In genomic region chr21:42568834-42569731, GRCh38 we compare ENCODE assay signal across 16 cellular contexts. TPM values are rescaled to one million over a fixed set of nuclear protein-coding genes. Genes with fewer than 3 reads are reported as not detected.
DNase-seq lines count a peak whose midpoint lies in the region; ATAC-seq and TF ChIP-seq lines count a peak whose summit lies in the region.
"Had no signal": no experiment of that assay in that cellular context is flagged by ENCODE, and none has a peak within 500 bp of the region (broad histone marks: within the 10 kb centered on the region; RNA-seq: fewer than 3 reads in every experiment).

No MANE protein-coding gene starts in this region.

- H3K27ac ChIP-seq in osteoblast (ENCODE audit: low read depth, low read length) (no peak overlapping the region), A673 (ENCODE audit: low read depth, low read length, poor library complexity, severe bottlenecking) (no peak overlapping the region)
- H3K27ac ChIP-seq: breast epithelium, parathyroid adenoma, thoracic aorta had no signal

- CTCF ChIA-PET in A673 (lab: Charles Lee): no interaction called here

- no TSS peak for BruUV-seq in A673 (replicated peaks; lab: Mats Ljungman, UMichigan)

- DNase-seq in NCI-H2196 (lab: John Stamatoyannopoulos, UW; ENCODE audit: unreplicated experiment): peak; percentile 10
- DNase-seq in NCI-H2196 treated with DMSO at 0.1 percent for 48 hours (lab: John Stamatoyannopoulos, UW; ENCODE audit: unreplicated experiment): no peak
- DNase-seq in DMS79 (lab: John Stamatoyannopoulos, UW): peak; percentile 60
- DNase-seq in RPMI8226: peak; percentile 45
- peak; percentile 62 for DNase-seq in osteoblast (ENCODE audit: insufficient read length, low spot score, missing footprints)
- no peak for DNase-seq in effector CD4-positive, alpha-beta T cell
- DNase-seq in A673 (ENCODE audit: low spot score): no peak
- DNase-seq: activated CD4-positive, alpha-beta T cell treated with anti-CD3 and anti-CD28 coated beads for 4 hours; activated gamma-delta T cell; foreskin melanocyte; immature natural killer cell; stimulated activated CD4-positive, alpha-beta T cell treated with anti-CD3 and anti-CD28 coated beads, Interleukin-12 subunit alpha, Interleukin-12 subunit beta, amount 100 ng/mL, for 4 hours had no signal

- POLR2A ChIA-PET in A673 (lab: Charles Lee; ENCODE audit: low non-redundant PET): no interaction called here

- H3K9me3 ChIP-seq in osteoblast (ENCODE audit: low read depth, low read length) (no peaks in the 10 kb centered on the region), A673 (ENCODE audit: low read depth, low read length, poor library complexity, severe bottlenecking) (no peaks in the 10 kb centered on the region)
- H3K9me3 ChIP-seq: breast epithelium, thoracic aorta had no signal

- H2AFZ ChIP-seq in osteoblast (ENCODE audit: low read length): no peak overlapping the region
- H2AFZ ChIP-seq: parathyroid adenoma had no signal

- H4K20me1 ChIP-seq in osteoblast (ENCODE audit: insufficient read depth, low read length): no peaks in the 10 kb centered on the region

- H3K4me2 ChIP-seq in osteoblast (ENCODE audit: insufficient read depth, low read length): no peak overlapping the region

- H3K4me3 ChIP-seq in osteoblast (ENCODE audit: insufficient read depth, low read length) (no peak overlapping the region), A673 (ENCODE audit: low read depth, low read length, poor library complexity, severe bottlenecking) (no peak overlapping the region)
- H3K4me3 ChIP-seq: breast epithelium, thoracic aorta had no signal

- intact Hi-C loops in A673 (cut with micrococcal nuclease; ENCODE audit: unreplicated experiment): no loop called here

- H3K27me3 ChIP-seq in osteoblast (ENCODE audit: insufficient read depth, low read length) (no peaks in the 10 kb centered on the region), A673 (replicated peaks; ENCODE audit: insufficient read depth, low read depth, low read length, poor library complexity) (no peaks in the 10 kb centered on the region)
- H3K27me3 ChIP-seq: breast epithelium had no signal

- no peaks in the 10 kb centered on the region for H3K79me2 ChIP-seq in osteoblast (ENCODE audit: insufficient read depth, low read length)
- H3K79me2 ChIP-seq: parathyroid adenoma had no signal

- H3K36me3 ChIP-seq in osteoblast (ENCODE audit: insufficient read depth, low read length) (no peaks in the 10 kb centered on the region), A673 (ENCODE audit: insufficient read depth, low read length, poor library complexity, severe bottlenecking) (no peaks in the 10 kb centered on the region)
- H3K36me3 ChIP-seq: breast epithelium had no signal

- TF ChIP-seq CTCF in osteoblast (IDR thresholded peaks at IDR 0.05; ENCODE audit: extremely low read depth, low read depth, low read length): no peak
- no peak for TF ChIP-seq CTCF in A673 (conservative IDR thresholded peaks at IDR 0.05; ENCODE audit: low read depth, low read length)

- no peak for ATAC-seq in HG03139 (IDR thresholded peaks at IDR 0.05; ENCODE audit: unreplicated experiment)

- H3K4me1 ChIP-seq in osteoblast (ENCODE audit: insufficient read depth, low read length) (no peaks in the 10 kb centered on the region), A673 (ENCODE audit: insufficient read depth, low read length, poor library complexity, severe bottlenecking) (no peaks in the 10 kb centered on the region)
- H3K4me1 ChIP-seq: breast epithelium, parathyroid adenoma had no signal

RNA-seq across cellular contexts. Expression of gene SLC37A1, which starts 55.4 kb away (rescaled TPM):
- 5.9 and 6.9 TPM in 2 replicates for total RNA-seq in osteoblast
- 11.2 and 11.9 TPM in 2 replicates for total RNA-seq in A673 (2021)

Comparison
In these comparisons a context has a peak if more than half of its experiments do, and no peak if none do; other contexts are left out.
1. DNase-seq: peak in NCI-H2196 (single experiment), DMS79 (single experiment), RPMI8226 (single experiment) and osteoblast (single experiment); none in NCI-H2196 treated with DMSO at 0.1 percent for 48 hours (single experiment), effector CD4-positive, alpha-beta T cell (single experiment) and A673 (single experiment).